Comparison of ENCODE assay signal across 8 cellular contexts in the genomic region with DNA sequence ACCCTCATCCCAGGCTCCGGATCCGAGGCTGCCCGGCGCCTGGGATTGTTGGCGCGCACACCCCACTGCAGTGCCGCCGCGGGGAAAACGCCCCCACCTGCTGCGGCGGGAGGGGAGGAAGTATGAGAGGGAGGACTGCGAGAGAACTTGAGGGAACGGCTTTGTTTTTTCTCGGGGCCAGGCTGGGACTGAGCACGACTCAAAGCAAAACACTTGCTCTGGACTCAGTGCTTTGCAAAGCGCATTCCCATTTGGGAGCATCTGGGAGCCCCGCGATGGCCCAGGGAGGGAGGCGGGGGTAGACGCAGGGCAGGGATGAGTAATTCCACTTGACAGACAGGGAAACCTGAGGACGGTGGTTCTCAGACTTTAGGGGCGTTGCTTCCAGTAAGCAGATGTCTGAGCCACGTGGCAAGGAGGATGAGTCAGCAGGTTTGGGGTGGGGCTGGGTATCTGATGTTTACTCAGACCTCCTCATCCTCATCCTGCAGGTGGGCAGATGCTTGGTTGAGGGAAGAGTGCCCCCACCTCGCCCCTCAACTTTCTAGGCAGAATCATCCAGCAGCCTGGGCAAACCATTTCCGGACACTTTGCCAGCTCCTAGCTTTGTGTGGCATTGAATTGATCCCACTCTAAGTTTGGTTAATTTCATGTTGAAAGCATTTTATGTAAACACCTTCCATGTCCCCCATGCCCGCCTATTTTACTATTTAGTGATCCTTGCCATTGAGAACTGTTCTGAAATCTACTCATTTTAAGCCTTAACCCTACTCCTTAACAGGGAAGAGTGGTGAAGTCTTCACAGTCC. TPM values are rescaled to one million over a fixed set of nuclear protein-coding genes. Genes with fewer than 3 reads are reported as not detected.
DNase-seq lines count a peak whose midpoint lies in the region; ATAC-seq and TF ChIP-seq lines count a peak whose summit lies in the region.

No MANE protein-coding gene starts in this region.

- CTCF ChIA-PET in activated CD4-positive, alpha-beta memory T cell treated with anti-CD3 and anti-CD28 coated beads, Interleukin-2, amount 10 ng/mL, durations not matched to agents 7 days and 5 days (lab: Charles Lee) = no interaction called here

- peak; percentile 63 for ATAC-seq in HG03378 (IDR thresholded peaks at IDR 0.05; ENCODE audit: unreplicated experiment)

- H3K27ac Mint-ChIP-seq in activated CD4-positive, alpha-beta memory T cell treated with anti-CD3 and anti-CD28 coated beads, Interleukin-2, amount 10 ng/mL, durations not matched to agents 7 days and 5 days = peak overlapping the region; percentile 88

- POLR2A ChIA-PET in activated CD4-positive, alpha-beta memory T cell treated with anti-CD3 and anti-CD28 coated beads, Interleukin-2, amount 10 ng/mL, durations not matched to agents 7 days and 5 days (lab: Charles Lee) = interaction anchor here (1.4 to 11.9 kb wide), 2 partner anchors 14 to 147 kb away, joined by 3 to 117 read pairs; partner anchors contain the start of gene TFIP11

- H3K9me3 ChIP-seq in muscle layer of duodenum (ENCODE audit: control insufficient read depth in 1 of 2, low read length in 2 of 2) = no peaks in the 10 kb centered on the region

- H3K36me3 Mint-ChIP-seq in activated CD4-positive, alpha-beta memory T cell treated with anti-CD3 and anti-CD28 coated beads, Interleukin-2, amount 10 ng/mL, durations not matched to agents 7 days and 5 days (ENCODE audit: low read depth) = peaks cover 39% of the 10 kb centered on the region

- H3K4me3 Mint-ChIP-seq in activated CD4-positive, alpha-beta memory T cell treated with anti-CD3 and anti-CD28 coated beads, Interleukin-2, amount 10 ng/mL, durations not matched to agents 7 days and 5 days = peak overlapping the region; percentile 96

- peaks cover 48% of the 10 kb centered on the region for H3K4me1 Mint-ChIP-seq in activated CD4-positive, alpha-beta memory T cell treated with anti-CD3 and anti-CD28 coated beads, Interleukin-2, amount 10 ng/mL, durations not matched to agents 7 days and 5 days

- no peaks in the 10 kb centered on the region for H3K36me3 ChIP-seq in muscle layer of duodenum (ENCODE audit: control insufficient read depth in 1 of 2, insufficient read depth in 2 of 2, low read length in 2 of 2)

- H3K27ac ChIP-seq in muscle layer of duodenum (ENCODE audit: low read length) = no peak overlapping the region

- H3K9me3 Mint-ChIP-seq in activated CD4-positive, alpha-beta memory T cell treated with anti-CD3 and anti-CD28 coated beads, Interleukin-2, amount 10 ng/mL, durations not matched to agents 7 days and 5 days = no peaks in the 10 kb centered on the region

- peaks cover 20% of the 10 kb centered on the region for H3K27me3 ChIP-seq in muscle layer of duodenum (ENCODE audit: low read depth, low read length)

- DNase-seq in NCI-H774 (lab: John Stamatoyannopoulos, UW) (peak; percentile 40), middle frontal gyrus (ENCODE audit: extremely low spot score, low spot score) (no peak)
- DNase-seq in activated CD4-positive, alpha-beta memory T cell treated with anti-CD3 and anti-CD28 coated beads, Interleukin-2, amount 10 ng/mL, durations not matched to agents 7 days and 5 days = peak; percentile 88
- peak; percentile 68 for DNase-seq in effector CD4-positive, alpha-beta T cell
- peak; percentile 52 to 55 for DNase-seq in stimulated activated CD8-positive, alpha-beta memory T cell treated with anti-CD3 and anti-CD28 coated beads, Interleukin-7, amount 100 ng/mL, for 1 hour (ENCODE audit: low read depth in 2 of 2)

- TF ChIP-seq POLR2A in GM15510 (IDR thresholded peaks at IDR 0.05; ENCODE audit: borderline replicate concordance, extremely low read depth, insufficient read length) = peak; percentile 25

- H3K4me1 ChIP-seq in muscle layer of duodenum (ENCODE audit: control insufficient read depth in 1 of 2, insufficient read depth in 2 of 2, low read length in 2 of 2) = peaks cover 3 to 20% of the 10 kb centered on the region in 2 donors

- H3K4me3 ChIP-seq in muscle layer of duodenum (ENCODE audit: low read depth in 1 of 2, low read length in 2 of 2) = peak overlapping the region; percentile 37 to 45

- peaks cover 12% of the 10 kb centered on the region for H3K27me3 Mint-ChIP-seq in activated CD4-positive, alpha-beta memory T cell treated with anti-CD3 and anti-CD28 coated beads, Interleukin-2, amount 10 ng/mL, durations not matched to agents 7 days and 5 days

RNA-seq across cellular contexts. Expression of gene MIAT, which starts 1.5 kb away (rescaled TPM):
- total RNA-seq in activated CD4-positive, alpha-beta memory T cell treated with anti-CD3 and anti-CD28 coated beads, Interleukin-2, amount 10 ng/mL, durations not matched to agents 7 days and 5 days = 100 to 1,000 TPM; 185 to 186 TPM

RNA-seq across cellular contexts. Expression of gene CRYBA4, which starts 37.1 kb away (rescaled TPM):
- under 1 TPM in 1 of 2 experiments, not detected in 1; 0.48 TPM for total RNA-seq in activated CD4-positive, alpha-beta memory T cell treated with anti-CD3 and anti-CD28 coated beads, Interleukin-2, amount 10 ng/mL, durations not matched to agents 7 days and 5 days

RNA-seq across cellular contexts. Expression of gene CRYBB1, which starts 41.0 kb away (rescaled TPM):
- total RNA-seq in activated CD4-positive, alpha-beta memory T cell treated with anti-CD3 and anti-CD28 coated beads, Interleukin-2, amount 10 ng/mL, durations not matched to agents 7 days and 5 days = 1 to 10 TPM in 1 of 2 experiments, under 1 TPM in 1; 0.65 to 1.2 TPM
